Comparison of ENCODE assay signal across 15 cellular contexts in genomic region chr13:98548230-98548629, GRCh38. TPM values are rescaled to one million over a fixed set of nuclear protein-coding genes. Genes with fewer than 3 reads are reported as not detected.
DNase-seq lines count a peak whose midpoint lies in the region; ATAC-seq and TF ChIP-seq lines count a peak whose summit lies in the region.
"Had no signal": no experiment of that assay in that cellular context is flagged by ENCODE, and none has a peak within 500 bp of the region (broad histone marks: within the 10 kb centered on the region; RNA-seq: fewer than 3 reads in every experiment).

No MANE protein-coding gene starts in this region.

- H3F3A ChIP-seq in PC-3 (ENCODE audit: low read length, unreplicated experiment), result no peaks in the 10 kb centered on the region

- H3K27ac ChIP-seq in PC-3 (ENCODE audit: low read length), result no peak overlapping the region
- H3K27ac ChIP-seq: KMS-11 had no signal

- CTCF ChIA-PET in PC-3 (lab: Charles Lee), result no interaction called here

- DNase-seq in activated CD4-positive, CD25-positive, alpha-beta regulatory T cell treated with anti-CD3 and anti-CD28 coated beads, Interleukin-2, amount 50 U/mL, for 72 hours, result no peak
- DNase-seq in OCI-M1 (lab: John Stamatoyannopoulos, UW), result peak; percentile 29
- no peak for DNase-seq in PC-3
- DNase-seq in germinal center (ENCODE audit: low spot score), result no peak
- no peak for DNase-seq in Right ventricle myocardium superior
- DNase-seq: 8988T; activated CD4-positive, alpha-beta T cell treated with anti-CD3 and anti-CD28 coated beads, Interleukin-2, amount 10 ng/mL, durations not matched to agents 24 days and 14 days; islet precursor cell; NCI-H187 treated with DMSO at 0.1 percent for 48 hours; T-helper 2 cell; transverse colon had no signal

- intact Hi-C loops in PC-3 (cut with micrococcal nuclease), result no loop called here
- intact Hi-C loops in Right ventricle myocardium superior (cut with DNase I), result no loop called here

- peaks cover 91% of the 10 kb centered on the region for H3K79me2 ChIP-seq in PC-3 (ENCODE audit: low read length)

- no TSS peak for BruUV-seq in PC-3 (replicated peaks; lab: Mats Ljungman, UMichigan)

- H3K4me1 ChIP-seq in skeletal muscle satellite cell (ENCODE audit: control insufficient read depth, insufficient read depth, low read length) (peaks cover 26% of the 10 kb centered on the region), PC-3 (ENCODE audit: insufficient read depth, low read length) (0 out of 2 replicates have a peak, but pooled peaks cover 6% of the 10 kb centered on the region)

- H3K4me2 ChIP-seq in skeletal muscle satellite cell (ENCODE audit: low read length) (peak overlapping the region; percentile 51), PC-3 (ENCODE audit: low read length) (no peak overlapping the region)

- no peak for TF ChIP-seq CTCF in PC-3 (conservative IDR thresholded peaks at IDR 0.05; ENCODE audit: low read depth, low read length)

- no peak overlapping the region for H3K4me3 ChIP-seq in skeletal muscle satellite cell (ENCODE audit: low read length)
- H3K4me3 ChIP-seq in PC-3 (ENCODE audit: low read length), result no peak overlapping the region
- H3K4me3 ChIP-seq: transverse colon had no signal

- H3K9ac ChIP-seq in skeletal muscle satellite cell (ENCODE audit: low read depth, low read length) (no peak overlapping the region), PC-3 (ENCODE audit: low read length) (no peak overlapping the region)
- H3K9ac ChIP-seq: KMS-11 had no signal

- POLR2A ChIA-PET in PC-3 (lab: Charles Lee; ENCODE audit: unreplicated experiment), result no interaction called here

- peaks cover 9% of the 10 kb centered on the region; the same call in 1 of the 2 replicates for H4K20me1 ChIP-seq in PC-3 (ENCODE audit: low read length)

- ATAC-seq in activated CD4-positive, CD25-positive, alpha-beta regulatory T cell treated with anti-CD3 and anti-CD28 coated beads, Interleukin-2, amount 50 U/mL, for 24 hours, result peak; percentile 48 to 61
- ATAC-seq in esophagus mucosa (peak; percentile 6), PC-3 (no peak), Right ventricle myocardium superior (ENCODE audit: poor library complexity) (no peak)

- H3K9me3 ChIP-seq in skeletal muscle satellite cell (replicated peaks; ENCODE audit: low read length), result peaks cover 13% of the 10 kb centered on the region
- no peaks in the 10 kb centered on the region for H3K9me3 ChIP-seq in PC-3 (ENCODE audit: low read length)
- H3K9me3 ChIP-seq: transverse colon had no signal

- no peak overlapping the region for H2AFZ ChIP-seq in PC-3 (ENCODE audit: low read length)

- H3K36me3 ChIP-seq in skeletal muscle satellite cell (ENCODE audit: insufficient read depth, low read length), result peaks cover 23% of the 10 kb centered on the region
- H3K36me3 ChIP-seq in PC-3 (ENCODE audit: low read depth, low read length), result peaks cover 16% of the 10 kb centered on the region
- H3K36me3 ChIP-seq: transverse colon had no signal

- no peaks in the 10 kb centered on the region for H3K9me2 ChIP-seq in PC-3 (replicated peaks; ENCODE audit: low read length)

- H3K27me3 ChIP-seq in skeletal muscle satellite cell (ENCODE audit: control insufficient read depth, insufficient read depth, low read length), result no peaks in the 10 kb centered on the region
- H3K27me3 ChIP-seq in PC-3 (ENCODE audit: low read length), result no peaks in the 10 kb centered on the region
- H3K27me3 ChIP-seq: transverse colon had no signal

RNA-seq across cellular contexts. Expression of gene STK24, which starts 28.7 kb away (rescaled TPM):
- total RNA-seq in esophagus mucosa, result 139 TPM
- 48.5 and 53.5 TPM in 2 replicates for total RNA-seq in skeletal muscle satellite cell (2012; rRNA removed)
- total RNA-seq in PC-3 (2014; rRNA removed), result 52.4 and 57.0 TPM in 2 replicates
- 56.1 TPM for total RNA-seq in Right ventricle myocardium superior

Comparison
In these comparisons a context has a peak if more than half of its experiments do, and no peak if none do; other contexts are left out.
1. ATAC-seq: peak in activated CD4-positive, CD25-positive, alpha-beta regulatory T cell treated with anti-CD3 and anti-CD28 coated beads, Interleukin-2, amount 50 U/mL, for 24 hours (2 of 2) and esophagus mucosa (single experiment); none in PC-3 (single experiment) and Right ventricle myocardium superior (single experiment).